ENCODE assay signal across 9 cellular contexts in the genomic region with DNA sequence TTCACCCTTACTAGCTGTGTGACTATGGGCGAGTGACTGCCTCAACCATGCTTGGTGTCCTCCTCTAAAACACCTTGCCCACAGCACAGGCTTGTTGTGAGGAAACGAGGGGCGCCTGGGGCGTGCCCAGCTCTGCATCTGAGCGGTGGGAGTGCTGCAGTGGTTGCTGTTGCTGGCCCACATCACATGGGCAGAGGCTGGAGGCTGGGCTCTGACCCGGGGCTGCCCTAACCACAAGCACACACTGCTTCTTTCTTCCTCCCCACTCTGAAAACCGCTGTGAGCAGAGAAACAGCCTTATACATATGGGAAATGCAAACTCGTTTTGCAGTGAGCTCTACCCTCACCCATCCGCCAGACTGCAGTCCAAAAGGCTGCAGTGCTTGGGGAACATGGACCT.
DNase-seq lines count a peak whose midpoint lies in the region; ATAC-seq and TF ChIP-seq lines count a peak whose summit lies in the region.
"Had no signal": no experiment of that assay in that cellular context is flagged by ENCODE, and none has a peak within 500 bp of the region (broad histone marks: within the 10 kb centered on the region; RNA-seq: fewer than 3 reads in every experiment).

No MANE protein-coding gene starts in this region.

- no peaks in the 10 kb centered on the region for H3F3A ChIP-seq in MM.1S (ENCODE audit: insufficient read depth, low read length)

- DNase-seq in activated CD8-positive, alpha-beta memory T cell treated with anti-CD3 and anti-CD28 coated beads for 24 hours, result peak; percentile 72
- peak; percentile 39 for DNase-seq in pons (ENCODE audit: low spot score)
- DNase-seq in OCI-M2 (lab: John Stamatoyannopoulos, UW; ENCODE audit: unreplicated experiment), result no peak
- no peak for DNase-seq in mesendoderm
- no peak for DNase-seq in OCI-M1 (lab: John Stamatoyannopoulos, UW)
- DNase-seq in MM.1S, result no peak
- DNase-seq: ovary had no signal

- H3K79me1 ChIP-seq in mesendoderm (ENCODE audit: low read length), result no peaks in the 10 kb centered on the region

- H2AFZ ChIP-seq in MM.1S (ENCODE audit: low read length), result no peak overlapping the region

- H3K4me3 ChIP-seq in mesendoderm (ENCODE audit: low read length) (no peak overlapping the region), MM.1S (ENCODE audit: low read length) (no peak overlapping the region)
- H3K4me3 ChIP-seq: ovary had no signal

- ATAC-seq in GM18907 (IDR thresholded peaks at IDR 0.05; ENCODE audit: unreplicated experiment), result peak; percentile 64
- ATAC-seq in HG03039 (IDR thresholded peaks at IDR 0.05; ENCODE audit: unreplicated experiment), result peak; percentile 47

- H3K36me3 ChIP-seq in mesendoderm (ENCODE audit: control insufficient read depth, insufficient read depth, low read length), result no peaks in the 10 kb centered on the region
- no peaks in the 10 kb centered on the region; the same call in 1 of the 2 replicates for H3K36me3 ChIP-seq in MM.1S (replicated peaks; ENCODE audit: insufficient read depth, low read length)
- H3K36me3 ChIP-seq: ovary had no signal

- no peaks in the 10 kb centered on the region for H4K20me1 ChIP-seq in MM.1S (ENCODE audit: insufficient read depth, low read length)

- no peak overlapping the region for H2BK5ac ChIP-seq in mesendoderm (ENCODE audit: low read length)

- H4K5ac ChIP-seq in mesendoderm (ENCODE audit: low read length), result no peak overlapping the region

- TF ChIP-seq CTCF in MM.1S (IDR thresholded peaks at IDR 0.05; ENCODE audit: low read length), result no peak

- H3K4me1 ChIP-seq in mesendoderm (ENCODE audit: control insufficient read depth, low read depth, low read length) (no peaks in the 10 kb centered on the region), MM.1S (ENCODE audit: low read length) (no peaks in the 10 kb centered on the region)

- no peak overlapping the region for H3K4ac ChIP-seq in mesendoderm (ENCODE audit: low read depth, low read length)

- no peak overlapping the region for H2BK15ac ChIP-seq in mesendoderm (replicated peaks; ENCODE audit: low read depth)

- H2BK120ac ChIP-seq in mesendoderm (ENCODE audit: low read depth, low read length), result no peak overlapping the region

- no peak overlapping the region for H3K4me2 ChIP-seq in mesendoderm (ENCODE audit: low read length)
- no peak overlapping the region for H3K4me2 ChIP-seq in MM.1S (ENCODE audit: low read depth, low read length)

- H3K27me3 ChIP-seq in mesendoderm (ENCODE audit: insufficient read depth, low read length, poor library complexity), result no peaks in the 10 kb centered on the region
- no peaks in the 10 kb centered on the region for H3K27me3 ChIP-seq in MM.1S (replicated peaks; ENCODE audit: insufficient read depth, low read length)
- H3K27me3 ChIP-seq: ovary had no signal

- H3K27ac ChIP-seq in mesendoderm (ENCODE audit: low read depth, low read length), result no peak overlapping the region
- H3K27ac ChIP-seq in MM.1S (ENCODE audit: low read length), result no peak overlapping the region
- H3K27ac ChIP-seq: ovary had no signal

- H3K9me3 ChIP-seq in MM.1S (replicated peaks; ENCODE audit: insufficient read depth, low read length), result no peaks in the 10 kb centered on the region
- H3K9me3 ChIP-seq: ovary had no signal

- H4K8ac ChIP-seq in mesendoderm (ENCODE audit: low read depth, low read length), result no peak overlapping the region

- H3K23ac ChIP-seq in mesendoderm (ENCODE audit: low read length), result no peak overlapping the region

- no peak overlapping the region for H2AK5ac ChIP-seq in mesendoderm (ENCODE audit: low read length)

- H3K79me2 ChIP-seq in mesendoderm (ENCODE audit: control insufficient read depth, insufficient read depth, low read length) (no peaks in the 10 kb centered on the region), MM.1S (ENCODE audit: low read length) (no peaks in the 10 kb centered on the region)

- H3K9ac ChIP-seq in mesendoderm (ENCODE audit: low read length), result no peak overlapping the region
- H3K9ac ChIP-seq in MM.1S (ENCODE audit: low read length), result no peak overlapping the region

- H3K56ac ChIP-seq in mesendoderm (ENCODE audit: low read length), result no peak overlapping the region

- no peak overlapping the region for H3K18ac ChIP-seq in mesendoderm (ENCODE audit: low read length)

- WGBS in mesendoderm (ENCODE audit: extremely low coverage, insufficient coverage, low lambda C conversion rate), result no CpG with 5 or more reads among the region's 9 CpGs

- H3K9me2 ChIP-seq in MM.1S (replicated peaks; ENCODE audit: insufficient read depth, low read length), result no peaks in the 10 kb centered on the region

Comparison
In these comparisons a context has a peak if more than half of its experiments do, and no peak if none do; other contexts are left out.
1. DNase-seq: peak in activated CD8-positive, alpha-beta memory T cell treated with anti-CD3 and anti-CD28 coated beads for 24 hours (single experiment) and pons (single experiment); none in OCI-M2 (single experiment), mesendoderm (single experiment), OCI-M1 (single experiment) and MM.1S (single experiment).